Comparison of ENCODE assay signal across 15 cellular contexts in the genomic region with DNA sequence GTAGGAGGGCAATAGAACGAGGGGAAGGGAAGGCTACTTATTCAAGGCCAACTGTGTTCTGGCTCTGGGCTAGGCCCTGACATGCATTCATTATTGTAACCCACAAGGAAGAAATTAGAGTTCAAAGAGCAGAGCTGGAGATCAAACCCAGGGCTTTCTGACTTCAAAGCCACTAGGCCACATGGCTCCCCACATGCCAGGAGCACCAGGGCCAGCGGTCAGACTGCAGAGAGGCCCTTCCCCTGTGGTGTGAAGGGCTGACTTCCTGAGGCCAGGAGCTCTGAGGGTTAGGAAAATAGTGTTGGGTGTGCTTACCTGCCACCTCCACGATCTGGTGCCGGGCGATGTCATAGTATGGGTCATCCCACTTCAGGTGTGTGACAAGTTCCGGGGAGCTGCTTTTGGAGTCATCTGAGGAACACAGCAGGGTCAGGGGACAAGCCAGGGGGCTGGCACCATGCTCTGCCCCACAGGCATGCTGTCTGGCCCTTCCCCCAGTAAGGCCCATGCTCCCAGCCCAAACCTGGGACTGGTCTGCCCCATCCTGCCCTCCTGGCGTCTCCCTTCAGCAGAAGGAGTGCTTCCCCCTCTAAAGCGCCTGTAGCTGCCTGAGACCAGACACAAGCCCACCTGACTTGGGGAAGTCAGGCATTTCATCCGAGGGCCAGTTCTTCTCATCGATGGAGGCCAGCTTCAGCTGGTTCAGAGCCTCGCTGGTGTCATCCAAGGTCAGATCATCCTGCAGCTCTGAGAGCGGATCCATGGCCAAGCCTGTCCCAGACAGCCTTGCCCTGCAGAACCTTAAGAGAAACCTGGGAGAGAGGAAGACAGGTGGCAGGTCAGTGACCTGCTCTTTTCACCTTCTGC. TPM values are rescaled to one million over a fixed set of nuclear protein-coding genes. Genes with fewer than 3 reads are reported as not detected.
DNase-seq lines count a peak whose midpoint lies in the region; ATAC-seq and TF ChIP-seq lines count a peak whose summit lies in the region.
"Had no signal": no experiment of that assay in that cellular context is flagged by ENCODE, and none has a peak within 500 bp of the region (broad histone marks: within the 10 kb centered on the region; RNA-seq: fewer than 3 reads in every experiment).

No MANE protein-coding gene starts in this region.

- TF ChIP-seq CTCF in cardiac muscle cell (IDR thresholded peaks at IDR 0.05; ENCODE audit: low read depth, low read length) (no peak), thoracic aorta (IDR thresholded peaks at IDR 0.05) (no peak)

- peaks cover 0 to 62% (median 7%) of the 10 kb centered on the region in 3 donors for H3K36me3 Mint-ChIP-seq in naive thymus-derived CD8-positive, alpha-beta T cell

- H3K27me3 ChIP-seq in cardiac muscle cell (no peaks in the 10 kb centered on the region), thoracic aorta (replicated peaks; ENCODE audit: insufficient read depth) (no peaks in the 10 kb centered on the region)
- H3K27me3 ChIP-seq: upper lobe of left lung had no signal

- H3K9me3 Mint-ChIP-seq in naive thymus-derived CD8-positive, alpha-beta T cell: no peaks in the 10 kb centered on the region
- H3K9me3 Mint-ChIP-seq: activated CD4-positive, alpha-beta T cell treated with anti-CD3 and anti-CD28 coated beads, Interleukin-2, amount 10 ng/mL, durations not matched to agents 7 days and 5 days; GM23338 had no signal

- DNase-seq in cardiac muscle cell (ENCODE audit: low read depth in 1 of 2, low spot score in 1 of 2): no peak
- DNase-seq in Right ventricle myocardium superior: no peak
- no peak for DNase-seq in caudate nucleus (lab: John Stamatoyannopoulos, UW)
- no peak for DNase-seq in naive thymus-derived CD8-positive, alpha-beta T cell
- no peak for DNase-seq in thoracic aorta (ENCODE audit: low spot score)
- no peak for DNase-seq in DMS114 treated with DMSO at 0.1 percent for 48 hours (lab: John Stamatoyannopoulos, UW; ENCODE audit: unreplicated experiment)
- DNase-seq in NOMO-1 treated with DMSO at 0.1 percent for 48 hours (lab: John Stamatoyannopoulos, UW; ENCODE audit: unreplicated experiment): no peak
- DNase-seq in DMS153 treated with DMSO at 0.1 percent for 48 hours (lab: John Stamatoyannopoulos, UW; ENCODE audit: unreplicated experiment): no peak
- DNase-seq: activated CD4-positive, alpha-beta T cell treated with anti-CD3 and anti-CD28 coated beads, Interleukin-2, amount 10 ng/mL, durations not matched to agents 7 days and 5 days; activated T-cell treated with anti-CD3 and anti-CD28 coated beads, Interleukin-2, amount 50 U/mL, for 48 hours; NCI-H510A treated with DMSO at 0.1 percent for 48 hours; stimulated activated CD4-positive, alpha-beta T cell treated with anti-CD3 and anti-CD28 coated beads, Interleukin-1b, Interleukin-23, amount 100 ng/mL, for 48 hours; upper lobe of left lung had no signal

- intact Hi-C loops in Right ventricle myocardium superior (cut with DNase I): loop anchor here (10.0 kb wide), 1 partner anchor 81 kb away; a partner anchor contains a TSS

- H3K4me3 Mint-ChIP-seq in naive thymus-derived CD8-positive, alpha-beta T cell: peak overlapping the region in 3 of 10 donors; percentile 22 to 33 (median 26)
- H3K4me3 Mint-ChIP-seq: activated CD4-positive, alpha-beta T cell treated with anti-CD3 and anti-CD28 coated beads, Interleukin-2, amount 10 ng/mL, durations not matched to agents 7 days and 5 days; GM23338 had no signal

- peaks cover 28% of the 10 kb centered on the region for H3K4me1 ChIP-seq in cardiac muscle cell (ENCODE audit: low read depth)
- peaks cover 58 to 67% of the 10 kb centered on the region in 2 donors for H3K4me1 ChIP-seq in thoracic aorta (ENCODE audit: control insufficient read depth in 1 of 2, low read depth in 2 of 2)

- ATAC-seq in Right ventricle myocardium superior (ENCODE audit: poor library complexity): no peak
- ATAC-seq in naive thymus-derived CD8-positive, alpha-beta T cell: no peak
- no peak for ATAC-seq in thoracic aorta (ENCODE audit: insufficient number of reproducible peaks, low FRiP score, low read depth)
- ATAC-seq: GM23338 had no signal

- POLR2A ChIA-PET in naive thymus-derived CD8-positive, alpha-beta T cell (lab: Charles Lee): interaction anchor here (6.3 kb wide), 1 partner anchor 23 kb away, joined by 91 read pairs; no protein-coding TSS in a partner anchor

- no peaks in the 10 kb centered on the region for H3K27me3 Mint-ChIP-seq in naive thymus-derived CD8-positive, alpha-beta T cell
- H3K27me3 Mint-ChIP-seq: activated CD4-positive, alpha-beta T cell treated with anti-CD3 and anti-CD28 coated beads, Interleukin-2, amount 10 ng/mL, durations not matched to agents 7 days and 5 days had no signal

- H3K4me1 Mint-ChIP-seq in naive thymus-derived CD8-positive, alpha-beta T cell: peaks cover 16 to 50% (median 32%) of the 10 kb centered on the region in 4 donors

- H3K27ac Mint-ChIP-seq in naive thymus-derived CD8-positive, alpha-beta T cell: peak overlapping the region in 8 of 10 donors; percentile 4 to 77 (median 39)
- H3K27ac Mint-ChIP-seq: GM23338 had no signal

- H3K4me3 ChIP-seq in cardiac muscle cell (no peak overlapping the region), thoracic aorta (peak overlapping the region; percentile 92)
- H3K4me3 ChIP-seq: GM23338, upper lobe of left lung had no signal

- H3K9me3 ChIP-seq in cardiac muscle cell (ENCODE audit: low read depth): no peaks in the 10 kb centered on the region
- H3K9me3 ChIP-seq in thoracic aorta: no peaks in the 10 kb centered on the region
- H3K9me3 ChIP-seq: upper lobe of left lung had no signal

- H3K36me3 ChIP-seq in cardiac muscle cell (peaks cover 6% of the 10 kb centered on the region), thoracic aorta (peaks cover 51% of the 10 kb centered on the region)

- H3K27ac ChIP-seq in cardiac muscle cell (peak overlapping the region; percentile 98), caudate nucleus (ENCODE audit: low read depth, low read length) (peak overlapping the region; percentile 91), thoracic aorta (peak overlapping the region; percentile 67 to 95)

RNA-seq across cellular contexts. Expression of a gene that starts 4.8 kb away (rescaled TPM):
- total RNA-seq in cardiac muscle cell: 59.3 and 76.9 TPM in 2 replicates
- 108 and 149 TPM in 2 replicates for polyA plus RNA-seq in cardiac muscle cell
- total RNA-seq in Right ventricle myocardium superior: 60.9 TPM
- 10 to 100 TPM; 67.5 to 71.2 TPM for total RNA-seq in naive thymus-derived CD8-positive, alpha-beta T cell
- 10 to 100 TPM; 35.5 to 63.1 (median 43.5) TPM for polyA plus RNA-seq in naive thymus-derived CD8-positive, alpha-beta T cell
- total RNA-seq in thoracic aorta: 100 to 1,000 TPM; 106 to 159 TPM

RNA-seq across cellular contexts. Expression of a gene that starts 5.3 kb away (rescaled TPM):
- total RNA-seq in cardiac muscle cell (15.4 and 23.7 TPM in 2 replicates), Right ventricle myocardium superior (6.6 TPM), thoracic aorta (10 to 100 TPM in 1 of 2 donors, 1 to 10 TPM in 1; 5.9 to 11.9 TPM)
- 16.8 and 23.1 TPM in 2 replicates for polyA plus RNA-seq in cardiac muscle cell
- 10 to 100 TPM; 21.4 to 26.5 TPM for total RNA-seq in naive thymus-derived CD8-positive, alpha-beta T cell
- polyA plus RNA-seq in naive thymus-derived CD8-positive, alpha-beta T cell: 10 to 100 TPM in 1 of 3 donors, 1 to 10 TPM in 2; 6.3 to 11.7 (median 9.6) TPM

RNA-seq across cellular contexts. Expression of a gene that starts 23.4 kb away (rescaled TPM):
- total RNA-seq in cardiac muscle cell (0.25 TPM in 1 of 2 replicates, not detected in the other), Right ventricle myocardium superior (0.11 TPM), thoracic aorta (not detected)
- polyA plus RNA-seq in cardiac muscle cell: 0.27 TPM in 1 of 2 replicates, not detected in the other
- total RNA-seq in naive thymus-derived CD8-positive, alpha-beta T cell: not detected
- not detected for polyA plus RNA-seq in naive thymus-derived CD8-positive, alpha-beta T cell
- total RNA-seq: SK-MEL-5 had no signal
- polyA plus RNA-seq: GM23338 had no signal
